Comparison of ENCODE assay signal across 2 cellular contexts in genomic region chr1:113949007-113949406, GRCh38.
TF ChIP-seq lines count a peak whose summit lies in the region.

No MANE protein-coding gene starts in this region.

TF ChIP-seq in HCT116, 20 proteins besides CTCF, POLR2A, EP300 and RAD21 (continued from another document):
- no peak for TF ChIP-seq EGR1 (IDR thresholded peaks at IDR 0.05; ENCODE audit: low read depth)

TF ChIP-seq in liver, 16 proteins besides CTCF, POLR2A, EP300 and RAD21 (continued from another document):
- TF ChIP-seq, protein P1, sequence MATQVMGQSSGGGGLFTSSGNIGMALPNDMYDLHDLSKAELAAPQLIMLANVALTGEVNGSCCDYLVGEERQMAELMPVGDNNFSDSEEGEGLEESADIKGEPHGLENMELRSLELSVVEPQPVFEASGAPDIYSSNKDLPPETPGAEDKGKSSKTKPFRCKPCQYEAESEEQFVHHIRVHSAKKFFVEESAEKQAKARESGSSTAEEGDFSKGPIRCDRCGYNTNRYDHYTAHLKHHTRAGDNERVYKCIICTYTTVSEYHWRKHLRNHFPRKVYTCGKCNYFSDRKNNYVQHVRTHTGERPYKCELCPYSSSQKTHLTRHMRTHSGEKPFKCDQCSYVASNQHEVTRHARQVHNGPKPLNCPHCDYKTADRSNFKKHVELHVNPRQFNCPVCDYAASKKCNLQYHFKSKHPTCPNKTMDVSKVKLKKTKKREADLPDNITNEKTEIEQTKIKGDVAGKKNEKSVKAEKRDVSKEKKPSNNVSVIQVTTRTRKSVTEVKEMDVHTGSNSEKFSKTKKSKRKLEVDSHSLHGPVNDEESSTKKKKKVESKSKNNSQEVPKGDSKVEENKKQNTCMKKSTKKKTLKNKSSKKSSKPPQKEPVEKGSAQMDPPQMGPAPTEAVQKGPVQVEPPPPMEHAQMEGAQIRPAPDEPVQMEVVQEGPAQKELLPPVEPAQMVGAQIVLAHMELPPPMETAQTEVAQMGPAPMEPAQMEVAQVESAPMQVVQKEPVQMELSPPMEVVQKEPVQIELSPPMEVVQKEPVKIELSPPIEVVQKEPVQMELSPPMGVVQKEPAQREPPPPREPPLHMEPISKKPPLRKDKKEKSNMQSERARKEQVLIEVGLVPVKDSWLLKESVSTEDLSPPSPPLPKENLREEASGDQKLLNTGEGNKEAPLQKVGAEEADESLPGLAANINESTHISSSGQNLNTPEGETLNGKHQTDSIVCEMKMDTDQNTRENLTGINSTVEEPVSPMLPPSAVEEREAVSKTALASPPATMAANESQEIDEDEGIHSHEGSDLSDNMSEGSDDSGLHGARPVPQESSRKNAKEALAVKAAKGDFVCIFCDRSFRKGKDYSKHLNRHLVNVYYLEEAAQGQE (IDR thresholded peaks at IDR 0.05): no peak
- TF ChIP-seq YY1 (IDR thresholded peaks at IDR 0.05): peak; percentile 32
- TF ChIP-seq TAF1 (conservative IDR thresholded peaks at IDR 0.05): no peak
- TF ChIP-seq FOXA2 (IDR thresholded peaks at IDR 0.05): no peak
- no peak for TF ChIP-seq GABPA (IDR thresholded peaks at IDR 0.05 in 1 of 2, conservative IDR thresholded peaks at IDR 0.05 in 1 of 2)
- no peak for TF ChIP-seq HNF4G (IDR thresholded peaks at IDR 0.05)
- TF ChIP-seq RXRA (IDR thresholded peaks at IDR 0.05): peak; percentile 57
- TF ChIP-seq FOXA1 (IDR thresholded peaks at IDR 0.05): no peak
- TF ChIP-seq JUND (IDR thresholded peaks at IDR 0.05): peak in 1 of 2 donors; percentile 10
- TF ChIP-seq SP1 (IDR thresholded peaks at IDR 0.05): peak; percentile 37
- TF ChIP-seq, protein P2, sequence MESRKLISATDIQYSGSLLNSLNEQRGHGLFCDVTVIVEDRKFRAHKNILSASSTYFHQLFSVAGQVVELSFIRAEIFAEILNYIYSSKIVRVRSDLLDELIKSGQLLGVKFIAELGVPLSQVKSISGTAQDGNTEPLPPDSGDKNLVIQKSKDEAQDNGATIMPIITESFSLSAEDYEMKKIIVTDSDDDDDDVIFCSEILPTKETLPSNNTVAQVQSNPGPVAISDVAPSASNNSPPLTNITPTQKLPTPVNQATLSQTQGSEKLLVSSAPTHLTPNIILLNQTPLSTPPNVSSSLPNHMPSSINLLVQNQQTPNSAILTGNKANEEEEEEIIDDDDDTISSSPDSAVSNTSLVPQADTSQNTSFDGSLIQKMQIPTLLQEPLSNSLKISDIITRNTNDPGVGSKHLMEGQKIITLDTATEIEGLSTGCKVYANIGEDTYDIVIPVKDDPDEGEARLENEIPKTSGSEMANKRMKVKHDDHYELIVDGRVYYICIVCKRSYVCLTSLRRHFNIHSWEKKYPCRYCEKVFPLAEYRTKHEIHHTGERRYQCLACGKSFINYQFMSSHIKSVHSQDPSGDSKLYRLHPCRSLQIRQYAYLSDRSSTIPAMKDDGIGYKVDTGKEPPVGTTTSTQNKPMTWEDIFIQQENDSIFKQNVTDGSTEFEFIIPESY (IDR thresholded peaks at IDR 0.05): no peak
- TF ChIP-seq HNF4A (conservative IDR thresholded peaks at IDR 0.05): peak; percentile 58 to 71
- no peak for TF ChIP-seq MAX (IDR thresholded peaks at IDR 0.05)
- TF ChIP-seq NR2F2 (IDR thresholded peaks at IDR 0.05): peak; percentile 36
